Comparison of ENCODE assay signal across 1 cellular context in the genomic region with DNA sequence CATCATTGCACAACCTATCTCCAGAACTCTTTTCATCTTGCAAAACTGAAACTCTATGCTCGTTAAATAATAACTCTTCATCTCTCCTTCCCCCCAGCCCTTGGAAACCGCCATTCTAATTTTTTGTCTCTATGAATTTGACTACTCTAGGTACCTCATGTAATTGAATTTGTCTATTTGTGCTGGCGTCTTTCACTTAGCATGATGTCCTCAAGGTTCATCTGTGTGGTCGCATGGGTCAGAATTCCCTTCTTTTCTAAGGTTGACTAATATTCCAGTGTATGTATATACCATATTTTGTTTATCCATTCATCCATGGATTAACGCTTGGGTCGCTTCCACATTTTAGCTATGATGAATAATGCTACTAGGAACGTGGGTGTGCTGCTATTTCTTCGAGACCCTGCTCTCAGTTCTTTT.
TF ChIP-seq lines count a peak whose summit lies in the region.

No MANE protein-coding gene starts in this region.

TF ChIP-seq in GM12878, 131 proteins besides CTCF, POLR2A, EP300 and RAD21 (continues in another document):
- TF ChIP-seq USF2 (IDR thresholded peaks at IDR 0.05; ENCODE audit: borderline replicate concordance, low read depth, low read length), result no peak
- TF ChIP-seq ATF2 (IDR thresholded peaks at IDR 0.05; ENCODE audit: low read length), result peak; percentile 59; the same call in 1 of the 2 replicates
- no peak for TF ChIP-seq GABPA (IDR thresholded peaks at IDR 0.05; ENCODE audit: low read depth)
- TF ChIP-seq ZNF217 (IDR thresholded peaks at IDR 0.05), result peak; percentile 52; the same call in 1 of the 2 replicates
- no peak for TF ChIP-seq TBL1XR1 (IDR thresholded peaks at IDR 0.05; ENCODE audit: low read depth, low read length)
- TF ChIP-seq, protein P1, sequence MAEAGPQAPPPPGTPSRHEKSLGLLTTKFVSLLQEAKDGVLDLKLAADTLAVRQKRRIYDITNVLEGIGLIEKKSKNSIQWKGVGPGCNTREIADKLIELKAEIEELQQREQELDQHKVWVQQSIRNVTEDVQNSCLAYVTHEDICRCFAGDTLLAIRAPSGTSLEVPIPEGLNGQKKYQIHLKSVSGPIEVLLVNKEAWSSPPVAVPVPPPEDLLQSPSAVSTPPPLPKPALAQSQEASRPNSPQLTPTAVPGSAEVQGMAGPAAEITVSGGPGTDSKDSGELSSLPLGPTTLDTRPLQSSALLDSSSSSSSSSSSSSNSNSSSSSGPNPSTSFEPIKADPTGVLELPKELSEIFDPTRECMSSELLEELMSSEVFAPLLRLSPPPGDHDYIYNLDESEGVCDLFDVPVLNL (IDR thresholded peaks at IDR 0.05; ENCODE audit: low read depth, low read length), result no peak
- TF ChIP-seq BCLAF1 (IDR thresholded peaks at IDR 0.05), result no peak
- peak; percentile 29; the same call in 1 of the 2 replicates for TF ChIP-seq PML (IDR thresholded peaks at IDR 0.05; ENCODE audit: low read length)
- TF ChIP-seq, protein P2, sequence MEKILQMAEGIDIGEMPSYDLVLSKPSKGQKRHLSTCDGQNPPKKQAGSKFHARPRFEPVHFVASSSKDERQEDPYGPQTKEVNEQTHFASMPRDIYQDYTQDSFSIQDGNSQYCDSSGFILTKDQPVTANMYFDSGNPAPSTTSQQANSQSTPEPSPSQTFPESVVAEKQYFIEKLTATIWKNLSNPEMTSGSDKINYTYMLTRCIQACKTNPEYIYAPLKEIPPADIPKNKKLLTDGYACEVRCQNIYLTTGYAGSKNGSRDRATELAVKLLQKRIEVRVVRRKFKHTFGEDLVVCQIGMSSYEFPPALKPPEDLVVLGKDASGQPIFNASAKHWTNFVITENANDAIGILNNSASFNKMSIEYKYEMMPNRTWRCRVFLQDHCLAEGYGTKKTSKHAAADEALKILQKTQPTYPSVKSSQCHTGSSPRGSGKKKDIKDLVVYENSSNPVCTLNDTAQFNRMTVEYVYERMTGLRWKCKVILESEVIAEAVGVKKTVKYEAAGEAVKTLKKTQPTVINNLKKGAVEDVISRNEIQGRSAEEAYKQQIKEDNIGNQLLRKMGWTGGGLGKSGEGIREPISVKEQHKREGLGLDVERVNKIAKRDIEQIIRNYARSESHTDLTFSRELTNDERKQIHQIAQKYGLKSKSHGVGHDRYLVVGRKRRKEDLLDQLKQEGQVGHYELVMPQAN (conservative IDR thresholded peaks at IDR 0.05), result no peak
- no peak for TF ChIP-seq MYB (IDR thresholded peaks at IDR 0.05; ENCODE audit: borderline replicate concordance, low read depth, low read length)
- peak; percentile 71 for TF ChIP-seq NBN (IDR thresholded peaks at IDR 0.05)
- TF ChIP-seq YBX1 (IDR thresholded peaks at IDR 0.05), result no peak
- TF ChIP-seq MLLT1 (IDR thresholded peaks at IDR 0.05), result 0 out of 2 replicates have a peak, but pooled peaks have one; percentile 22
- TF ChIP-seq ZNF207 (IDR thresholded peaks at IDR 0.05; ENCODE audit: borderline replicate concordance), result no peak; the same call in 1 of the 2 replicates
- no peak for TF ChIP-seq EGR1 (IDR thresholded peaks at IDR 0.05; ENCODE audit: borderline replicate concordance in 1 of 2, low read depth in 2 of 2, low read length in 2 of 2)
- peak; percentile 50; the same call in 1 of the 2 replicates for TF ChIP-seq ATF7 (IDR thresholded peaks at IDR 0.05; ENCODE audit: low read depth)
- TF ChIP-seq PKNOX1 (IDR thresholded peaks at IDR 0.05), result 0 out of 2 replicates have a peak, but pooled peaks have one; percentile 8
- TF ChIP-seq SMC3 (IDR thresholded peaks at IDR 0.05; ENCODE audit: borderline replicate concordance, low read length), result no peak
- TF ChIP-seq EZH2 (IDR thresholded peaks at IDR 0.05; ENCODE audit: borderline replicate concordance, control insufficient read depth, low read depth, low read length), result no peak
- peak; percentile 66; the same call in 1 of the 2 replicates for TF ChIP-seq EED (IDR thresholded peaks at IDR 0.05; ENCODE audit: low read depth)
- no peak for TF ChIP-seq PBX3 (IDR thresholded peaks at IDR 0.05; ENCODE audit: insufficient replicate concordance, low read depth, low read length)
- TF ChIP-seq, protein P3, sequence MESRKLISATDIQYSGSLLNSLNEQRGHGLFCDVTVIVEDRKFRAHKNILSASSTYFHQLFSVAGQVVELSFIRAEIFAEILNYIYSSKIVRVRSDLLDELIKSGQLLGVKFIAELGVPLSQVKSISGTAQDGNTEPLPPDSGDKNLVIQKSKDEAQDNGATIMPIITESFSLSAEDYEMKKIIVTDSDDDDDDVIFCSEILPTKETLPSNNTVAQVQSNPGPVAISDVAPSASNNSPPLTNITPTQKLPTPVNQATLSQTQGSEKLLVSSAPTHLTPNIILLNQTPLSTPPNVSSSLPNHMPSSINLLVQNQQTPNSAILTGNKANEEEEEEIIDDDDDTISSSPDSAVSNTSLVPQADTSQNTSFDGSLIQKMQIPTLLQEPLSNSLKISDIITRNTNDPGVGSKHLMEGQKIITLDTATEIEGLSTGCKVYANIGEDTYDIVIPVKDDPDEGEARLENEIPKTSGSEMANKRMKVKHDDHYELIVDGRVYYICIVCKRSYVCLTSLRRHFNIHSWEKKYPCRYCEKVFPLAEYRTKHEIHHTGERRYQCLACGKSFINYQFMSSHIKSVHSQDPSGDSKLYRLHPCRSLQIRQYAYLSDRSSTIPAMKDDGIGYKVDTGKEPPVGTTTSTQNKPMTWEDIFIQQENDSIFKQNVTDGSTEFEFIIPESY (IDR thresholded peaks at IDR 0.05), result no peak
- TF ChIP-seq RELB (IDR thresholded peaks at IDR 0.05; ENCODE audit: low read depth), result peak; percentile 75
- no peak for TF ChIP-seq ZZZ3 (IDR thresholded peaks at IDR 0.05; ENCODE audit: control insufficient read depth, insufficient read length, low read depth)
- TF ChIP-seq MYC (IDR thresholded peaks at IDR 0.05; ENCODE audit: insufficient read depth, insufficient read length, insufficient replicate concordance, low read length, severe bottlenecking), result no peak
- TF ChIP-seq RUNX3 (IDR thresholded peaks at IDR 0.05; ENCODE audit: low read length), result peak; percentile 61
- TF ChIP-seq NR2F1 (conservative IDR thresholded peaks at IDR 0.05), result peak; percentile 76
- TF ChIP-seq POLR2AphosphoS2 (IDR thresholded peaks at IDR 0.05; ENCODE audit: low read depth, low read length), result no peak
- TF ChIP-seq FOXM1 (IDR thresholded peaks at IDR 0.05; ENCODE audit: low read depth, low read length), result peak; percentile 58; the same call in 1 of the 2 replicates
- peak; percentile 63; the same call in 1 of the 2 replicates for TF ChIP-seq ZNF24 (IDR thresholded peaks at IDR 0.05)
- TF ChIP-seq, protein P4, sequence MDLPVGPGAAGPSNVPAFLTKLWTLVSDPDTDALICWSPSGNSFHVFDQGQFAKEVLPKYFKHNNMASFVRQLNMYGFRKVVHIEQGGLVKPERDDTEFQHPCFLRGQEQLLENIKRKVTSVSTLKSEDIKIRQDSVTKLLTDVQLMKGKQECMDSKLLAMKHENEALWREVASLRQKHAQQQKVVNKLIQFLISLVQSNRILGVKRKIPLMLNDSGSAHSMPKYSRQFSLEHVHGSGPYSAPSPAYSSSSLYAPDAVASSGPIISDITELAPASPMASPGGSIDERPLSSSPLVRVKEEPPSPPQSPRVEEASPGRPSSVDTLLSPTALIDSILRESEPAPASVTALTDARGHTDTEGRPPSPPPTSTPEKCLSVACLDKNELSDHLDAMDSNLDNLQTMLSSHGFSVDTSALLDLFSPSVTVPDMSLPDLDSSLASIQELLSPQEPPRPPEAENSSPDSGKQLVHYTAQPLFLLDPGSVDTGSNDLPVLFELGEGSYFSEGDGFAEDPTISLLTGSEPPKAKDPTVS (IDR thresholded peaks at IDR 0.05; ENCODE audit: low read depth, low read length), result no peak
- 0 out of 2 replicates have a peak, but pooled peaks have one; percentile 36 for TF ChIP-seq PAX5 (IDR thresholded peaks at IDR 0.05; ENCODE audit: borderline replicate concordance, low read depth, low read length)
- TF ChIP-seq CEBPB (IDR thresholded peaks at IDR 0.05; ENCODE audit: borderline replicate concordance in 1 of 2, low read depth in 2 of 2, low read length in 2 of 2), result no peak
- no peak for TF ChIP-seq NFYA (IDR thresholded peaks at IDR 0.05; ENCODE audit: borderline replicate concordance, low read depth, low read length)
- TF ChIP-seq SREBF1 (IDR thresholded peaks at IDR 0.05; ENCODE audit: low read length), result no peak
- TF ChIP-seq JUND (IDR thresholded peaks at IDR 0.05; ENCODE audit: low read depth, low read length), result no peak
- TF ChIP-seq MTA3 (IDR thresholded peaks at IDR 0.05; ENCODE audit: borderline replicate concordance, low read length), result no peak
- peak; percentile 73; the same call in 1 of the 2 replicates for TF ChIP-seq DPF2 (IDR thresholded peaks at IDR 0.05)
- TF ChIP-seq NR2C2 (IDR thresholded peaks at IDR 0.05; ENCODE audit: borderline replicate concordance, control insufficient read depth, insufficient read length, low read depth), result no peak
- no peak for TF ChIP-seq ZBED1 (IDR thresholded peaks at IDR 0.05; ENCODE audit: borderline replicate concordance)
